33 cellular contexts compared by ENCODE assay signal in genomic region chr3:126516152-126516935, GRCh38. TPM values are rescaled to one million over a fixed set of nuclear protein-coding genes. Genes with fewer than 3 reads are reported as not detected.
"Had no signal": no experiment of that assay in that cellular context is flagged by ENCODE, and none has a peak within 500 bp of the region (broad histone marks: within the 10 kb centered on the region; RNA-seq: fewer than 3 reads in every experiment).

No MANE protein-coding gene starts in this region.

- H3K27me3 Mint-ChIP-seq: activated CD4-positive, alpha-beta T cell treated with anti-CD3 and anti-CD28 coated beads for 36 hours; activated T-cell treated with anti-CD3 and anti-CD28 coated beads, Interleukin-2, amount 50 U/mL, for 24 hours; activated T-helper 17 cell treated with anti-CD3 and anti-CD28 coated beads, Interleukin-2, amount 50 U/mL, for 72 hours; memory B cell had no signal

- H3K4me2 ChIP-seq: hepatocyte, smooth muscle cell had no signal

- H3K4me3 Mint-ChIP-seq: activated B cell treated with CpG ODN at 0.5 μM for 24 hours; activated CD4-positive, alpha-beta T cell treated with anti-CD3 and anti-CD28 coated beads for 36 hours; activated T-cell treated with anti-CD3 and anti-CD28 coated beads, Interleukin-2, amount 50 U/mL, for 24 hours; activated T-helper 17 cell treated with anti-CD3 and anti-CD28 coated beads, Interleukin-2, amount 50 U/mL, for 72 hours; immature natural killer cell; memory B cell; natural killer cell treated with Interleukin-12 subunit alpha and Interleukin-12 subunit beta and Interleukin-15 and Interleukin-18, amount 100 ng/mL, for 72 hours; T-helper 17 cell had no signal

- H3K9me3 ChIP-seq: breast epithelium, thyroid gland had no signal

- H3K36me3 Mint-ChIP-seq: activated naive CD4-positive, alpha-beta T cell treated with anti-CD3 and anti-CD28 coated beads, Interleukin-2, amount 50 U/mL, for 72 hours; immature natural killer cell; memory B cell; natural killer cell treated with Interleukin-12 subunit alpha and Interleukin-12 subunit beta and Interleukin-15 and Interleukin-18, amount 100 ng/mL, for 72 hours had no signal

- H3K9me3 Mint-ChIP-seq: activated B cell treated with CpG ODN at 0.5 μM for 24 hours; activated naive CD4-positive, alpha-beta T cell treated with anti-CD3 and anti-CD28 coated beads, Interleukin-2, amount 50 U/mL, for 72 hours; activated T-cell treated with anti-CD3 and anti-CD28 coated beads, Interleukin-2, amount 50 U/mL, for 24 hours; activated T-helper 17 cell treated with anti-CD3 and anti-CD28 coated beads, Interleukin-2, amount 50 U/mL, for 72 hours; immature natural killer cell; memory B cell; natural killer cell treated with Interleukin-12 subunit alpha and Interleukin-12 subunit beta and Interleukin-15 and Interleukin-18, amount 100 ng/mL, for 72 hours had no signal

- ATAC-seq: activated CD4-positive, alpha-beta T cell treated with anti-CD3 and anti-CD28 coated beads for 36 hours; activated naive CD4-positive, alpha-beta T cell treated with anti-CD3 and anti-CD28 coated beads, Interleukin-2, amount 50 U/mL, for 72 hours; activated T-helper 17 cell treated with anti-CD3 and anti-CD28 coated beads, Interleukin-2, amount 50 U/mL, for 72 hours; natural killer cell treated with Interleukin-12 subunit alpha and Interleukin-12 subunit beta and Interleukin-15 and Interleukin-18, amount 100 ng/mL, for 72 hours; sciatic nerve; T-helper 17 cell had no signal

- H3K27ac Mint-ChIP-seq: activated B cell treated with CpG ODN at 0.5 μM for 24 hours; activated CD4-positive, alpha-beta T cell treated with anti-CD3 and anti-CD28 coated beads for 36 hours; activated naive CD4-positive, alpha-beta T cell treated with anti-CD3 and anti-CD28 coated beads, Interleukin-2, amount 50 U/mL, for 72 hours; activated T-cell treated with anti-CD3 and anti-CD28 coated beads, Interleukin-2, amount 50 U/mL, for 24 hours; activated T-helper 17 cell treated with anti-CD3 and anti-CD28 coated beads, Interleukin-2, amount 50 U/mL, for 72 hours; immature natural killer cell; memory B cell; natural killer cell treated with Interleukin-12 subunit alpha and Interleukin-12 subunit beta and Interleukin-15 and Interleukin-18, amount 100 ng/mL, for 72 hours; T-helper 17 cell had no signal

- H3K27me3 ChIP-seq: breast epithelium, hepatocyte, thyroid gland had no signal

- H3K4me3 ChIP-seq: breast epithelium, coronary artery, hepatocyte, smooth muscle cell, thyroid gland had no signal

- H3K4me1 ChIP-seq: breast epithelium, parathyroid adenoma had no signal

- FAIRE-seq: astrocyte, endometrium had no signal

- H3K9ac ChIP-seq: parathyroid adenoma had no signal

- H3K27ac ChIP-seq: breast epithelium, coronary artery, hepatocyte, parathyroid adenoma, thyroid gland had no signal

- H2AFZ ChIP-seq: hepatocyte, parathyroid adenoma had no signal

- H3K36me3 ChIP-seq: breast epithelium, thyroid gland had no signal

- H3K4me1 Mint-ChIP-seq: activated B cell treated with CpG ODN at 0.5 μM for 24 hours; activated CD4-positive, alpha-beta T cell treated with anti-CD3 and anti-CD28 coated beads for 36 hours; immature natural killer cell; memory B cell had no signal

- DNase-seq: activated B cell treated with CpG ODN at 0.5 μM for 24 hours; activated CD4-positive, alpha-beta T cell treated with anti-CD3 and anti-CD28 coated beads for 36 hours; activated CD4-positive, alpha-beta T cell treated with anti-CD3 and anti-CD28 coated beads, Interleukin-2, amount 50 U/mL, for 4 hours; activated CD8-positive, alpha-beta memory T cell treated with anti-CD3 and anti-CD28 coated beads for 24 hours; activated CD8-positive, alpha-beta memory T cell treated with anti-CD3 and anti-CD28 coated beads, Interleukin-2, amount 50 U/mL, for 4 hours; activated T-cell treated with anti-CD3 and anti-CD28 coated beads, Interleukin-2, amount 50 U/mL, for 24 hours; foreskin fibroblast; immature natural killer cell; kidney glomerular epithelial cell; stimulated activated CD4-positive, alpha-beta T cell treated with anti-CD3 and anti-CD28 coated beads, Interleukin-2, amount 100 ng/mL, for 48 hours; stimulated activated CD8-positive, alpha-beta memory T cell treated with anti-CD3 and anti-CD28 coated beads, Interleukin-4, amount 100 ng/mL, for 48 hours; stimulated activated naive CD4-positive, alpha-beta T cell treated with Interleukin-2 at 50 U/mL for 16 hours; substantia nigra; SW 1271; T-helper 17 cell; thyroid gland had no signal

RNA-seq across cellular contexts. Expression of gene UROC1, which starts 1.2 kb away (rescaled TPM):
- total RNA-seq: activated B cell treated with CpG ODN at 0.5 μM for 24 hours; activated CD4-positive, alpha-beta T cell treated with anti-CD3 and anti-CD28 coated beads for 36 hours; activated naive CD4-positive, alpha-beta T cell treated with anti-CD3 and anti-CD28 coated beads, Interleukin-2, amount 50 U/mL, for 72 hours; activated T-helper 17 cell treated with anti-CD3 and anti-CD28 coated beads, Interleukin-2, amount 50 U/mL, for 72 hours; astrocyte; breast epithelium; epithelial cell of proximal tubule; fibroblast of lung; lower leg skin; natural killer cell treated with Interleukin-12 subunit alpha and Interleukin-12 subunit beta and Interleukin-15 and Interleukin-18, amount 100 ng/mL, for 72 hours; sciatic nerve; smooth muscle cell; T-helper 17 cell; thyroid gland; ureter had no signal
- polyA plus RNA-seq: adipose tissue, fibroblast of lung, immature natural killer cell, smooth muscle cell had no signal

RNA-seq across cellular contexts. Expression of gene CHST13, which starts 7.6 kb away (rescaled TPM):
- total RNA-seq: activated B cell treated with CpG ODN at 0.5 μM for 24 hours; activated CD4-positive, alpha-beta T cell treated with anti-CD3 and anti-CD28 coated beads for 36 hours; activated naive CD4-positive, alpha-beta T cell treated with anti-CD3 and anti-CD28 coated beads, Interleukin-2, amount 50 U/mL, for 72 hours; activated T-helper 17 cell treated with anti-CD3 and anti-CD28 coated beads, Interleukin-2, amount 50 U/mL, for 72 hours; astrocyte; smooth muscle cell; ureter had no signal
- polyA plus RNA-seq: fibroblast of lung, smooth muscle cell had no signal

RNA-seq across cellular contexts. Expression of gene C3orf22, which starts 42.4 kb away (rescaled TPM):
- total RNA-seq: activated B cell treated with CpG ODN at 0.5 μM for 24 hours; activated CD4-positive, alpha-beta T cell treated with anti-CD3 and anti-CD28 coated beads for 36 hours; activated naive CD4-positive, alpha-beta T cell treated with anti-CD3 and anti-CD28 coated beads, Interleukin-2, amount 50 U/mL, for 72 hours; activated T-helper 17 cell treated with anti-CD3 and anti-CD28 coated beads, Interleukin-2, amount 50 U/mL, for 72 hours; astrocyte; breast epithelium; epithelial cell of proximal tubule; fibroblast of lung; hepatocyte; lower leg skin; natural killer cell treated with Interleukin-12 subunit alpha and Interleukin-12 subunit beta and Interleukin-15 and Interleukin-18, amount 100 ng/mL, for 72 hours; sciatic nerve; smooth muscle cell; T-helper 17 cell; thyroid gland; ureter had no signal
- polyA plus RNA-seq: adipose tissue, fibroblast of lung, hepatocyte, immature natural killer cell, smooth muscle cell had no signal
